8 cellular contexts compared by ENCODE assay signal in the genomic region with DNA sequence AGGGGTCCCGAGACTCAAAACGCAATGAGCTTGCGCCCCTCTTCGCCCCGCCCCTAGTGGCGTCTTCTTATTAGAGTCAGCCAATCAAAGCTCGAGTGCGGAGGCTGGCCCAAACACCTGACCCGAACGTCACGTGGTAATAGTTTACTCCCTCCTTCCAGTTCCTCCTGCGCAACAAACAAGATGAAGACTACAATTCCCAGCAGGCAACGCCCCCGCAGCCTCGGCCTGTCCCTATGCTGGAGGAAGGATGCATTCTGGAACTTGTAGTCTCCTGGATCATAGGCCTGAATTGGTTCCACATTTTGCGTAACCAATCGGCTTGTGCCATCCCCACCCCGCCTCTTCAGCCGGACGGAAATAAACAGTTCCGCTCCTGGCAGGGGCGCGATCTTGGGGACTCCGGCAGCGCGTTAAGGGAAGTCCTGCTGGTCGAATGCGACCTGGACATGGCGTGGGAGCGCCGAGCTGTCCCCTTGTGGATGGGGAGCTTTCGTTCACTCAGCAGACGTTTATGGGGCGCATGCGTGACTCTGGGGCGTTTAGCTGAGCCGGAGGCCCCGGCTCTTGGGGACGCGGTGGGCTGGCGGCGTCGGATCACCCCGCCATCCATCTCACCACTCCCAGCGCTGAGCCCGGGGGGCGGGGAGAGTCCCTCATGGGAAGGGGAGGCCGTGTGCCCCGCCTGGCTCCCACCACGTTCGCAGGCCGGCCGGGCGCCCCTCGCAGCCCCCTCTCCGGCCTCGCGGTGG. TPM values are rescaled to one million over a fixed set of nuclear protein-coding genes. Genes with fewer than 3 reads are reported as not detected.
DNase-seq lines count a peak whose midpoint lies in the region; ATAC-seq and TF ChIP-seq lines count a peak whose summit lies in the region.

A gene (minus strand): TSS at position 26 of the 752 bp plus-strand sequence. CDS start 38 bp downstream, outside the sequence.

- peaks cover 33% of the 10 kb centered on the region for H3F3A ChIP-seq in PC-9 (ENCODE audit: insufficient read depth, low read depth)

- peak within 1 kb of the TSS; percentile 88 for H3K4me2 ChIP-seq in PC-9

- POLR2A ChIA-PET in PC-9 (lab: Charles Lee; ENCODE audit: unreplicated experiment), result interaction anchor here (0.5 to 2.1 kb wide), 17 partner anchors 10 to 1414 kb away, joined by 3 to 45 read pairs (median 8); a partner anchor contains a TSS

- H3K4me3 ChIP-seq in PC-9 (peak within 1 kb of the TSS; percentile 74), mucosa of rectum (ENCODE audit: low read length in 2 of 2) (peak within 1 kb of the TSS; percentile 85 to 98)

- intact Hi-C loops in PC-9 (cut with micrococcal nuclease; ENCODE audit: unreplicated experiment), result loop anchor here (1.0 to 2.0 kb wide), 5 partner anchors 10 to 77 kb away; a partner anchor contains a TSS

- peak; percentile 82 for ATAC-seq in GM21717 (IDR thresholded peaks at IDR 0.05; ENCODE audit: unreplicated experiment)

- CTCF ChIA-PET in PC-9 (lab: Charles Lee), result interaction anchor here (0.5 to 1.6 kb wide), 12 partner anchors 10 to 206 kb away, joined by 3 to 17 read pairs (median 5); a partner anchor contains a TSS

- in situ Hi-C loops in KBM-7 (cut with MboI; ENCODE audit: low pct_unique_long_range_greater_than_20kb, low sequenced_read_pairs), result no loop called here

- H3K4me1 ChIP-seq in PC-9 (replicated peaks; ENCODE audit: insufficient read depth) (peaks cover 23% of the 10 kb centered on the region), mucosa of rectum (ENCODE audit: control insufficient read depth in 2 of 2, insufficient read depth in 2 of 2, low read length in 2 of 2) (peaks cover 11 to 16% of the 10 kb centered on the region in 2 donors)

- DNase-seq in DMS79 (lab: John Stamatoyannopoulos, UW) (peak; percentile 97), KBM-7 (peak; percentile 100), PC-9 (peak; percentile 96 to 100), erythroblast (lab: John Stamatoyannopoulos, UW) (peak; percentile 100)
- peak; percentile 93 for DNase-seq in activated T-cell treated with anti-CD3 and anti-CD28 coated beads, Interleukin-2, amount 50 U/mL, for 1 hour
- peak; percentile 97 for DNase-seq in stimulated activated CD8-positive, alpha-beta memory T cell treated with anti-CD3 and anti-CD28 coated beads, Interleukin-4, amount 100 ng/mL, for 48 hours

- H3K27me3 ChIP-seq in PC-9 (ENCODE audit: insufficient read depth, low read depth) (no peaks in the 10 kb centered on the region), mucosa of rectum (ENCODE audit: control insufficient read depth in 2 of 2, insufficient read depth in 2 of 2, low read length in 2 of 2) (peaks cover 0 to 2% of the 10 kb centered on the region in 2 donors)

- peaks cover 3% of the 10 kb centered on the region; the same call in 1 of the 2 replicates for H4K20me1 ChIP-seq in PC-9 (ENCODE audit: insufficient read depth)

- TF ChIP-seq CTCF in PC-9 (conservative IDR thresholded peaks at IDR 0.05), result no peak; the same call in none of the 2 replicates

- peak within 1 kb of the TSS; percentile 79 for H3K27ac ChIP-seq in PC-9
- H3K27ac ChIP-seq in mucosa of rectum (ENCODE audit: low read depth in 2 of 2, low read length in 2 of 2), result peak within 1 kb of the TSS; percentile 97

- no peaks in the 10 kb centered on the region for H3K9me3 ChIP-seq in PC-9 (ENCODE audit: insufficient read depth, low read depth)
- no peaks in the 10 kb centered on the region for H3K9me3 ChIP-seq in mucosa of rectum (ENCODE audit: control insufficient read depth in 2 of 2, low read length in 2 of 2)

- peaks cover 39% of the 10 kb centered on the region for H3K79me2 ChIP-seq in PC-9 (ENCODE audit: low read depth)

- H3K9me2 ChIP-seq in PC-9 (ENCODE audit: insufficient read depth), result no peaks in the 10 kb centered on the region

- peak within 1 kb of the TSS; percentile 80 for H2AFZ ChIP-seq in PC-9

- H3K36me3 ChIP-seq in PC-9 (ENCODE audit: low read depth), result peaks cover 10% of the 10 kb centered on the region
- peaks cover 11% of the 10 kb centered on the region in 2 donors for H3K36me3 ChIP-seq in mucosa of rectum (ENCODE audit: control insufficient read depth in 2 of 2, insufficient read depth in 2 of 2, low read length in 2 of 2)

- TSS peak; percentile 84 for BruUV-seq in PC-9 (replicated peaks; lab: Mats Ljungman, UMichigan)

- H3K9ac ChIP-seq in mucosa of rectum (ENCODE audit: low read depth in 1 of 2, low read length in 2 of 2), result peak within 1 kb of the TSS; percentile 96 to 98

- peak; percentile 99 for TF ChIP-seq POLR2A in erythroblast (IDR thresholded peaks at IDR 0.05; ENCODE audit: low read length)

RNA-seq across cellular contexts. Expression of the gene that starts here (rescaled TPM):
- 114 and 159 TPM in 2 replicates for total RNA-seq in PC-9 (2021)

Comparison
In these comparisons a context has a peak if more than half of its experiments do, and no peak if none do; other contexts are left out.
1. Peak in every context shown above with its lines: DNase-seq, ATAC-seq, H3K4me3 ChIP-seq and H3K27ac ChIP-seq.